8 cellular contexts compared by ENCODE assay signal in genomic region chr2:131035112-131035825, GRCh38. TPM values are rescaled to one million over a fixed set of nuclear protein-coding genes. Genes with fewer than 3 reads are reported as not detected.
DNase-seq lines count a peak whose midpoint lies in the region; ATAC-seq and TF ChIP-seq lines count a peak whose summit lies in the region.

No MANE protein-coding gene starts in this region.

- H3K27ac ChIP-seq in heart left ventricle (peak overlapping the region in 1 of 12 donors; percentile 30), upper lobe of left lung (peak overlapping the region in 1 of 4 donors; percentile 16), body of pancreas (no peak overlapping the region)

- POLR2A ChIA-PET in naive thymus-derived CD8-positive, alpha-beta T cell (lab: Charles Lee): interaction anchor here (1.2 kb wide), 1 partner anchor 58 kb away, joined by 6 read pairs; the partner anchor contains the start of gene FAM168B

- H3K4me1 Mint-ChIP-seq in naive thymus-derived CD8-positive, alpha-beta T cell: peaks cover 17 to 73% (median 50%) of the 10 kb centered on the region in 4 donors

- peak overlapping the region in 4 of 10 donors; percentile 46 to 78 (median 56) for H3K27ac Mint-ChIP-seq in naive thymus-derived CD8-positive, alpha-beta T cell

- 3 to 11% (median 8%) methylated on average over 22 to 65 of the region's 65 CpGs for WGBS in heart left ventricle, 4 donors
- WGBS in upper lobe of left lung, 2 donors: 18 to 21% methylated on average over 2 to 37 of the region's 65 CpGs
- WGBS in body of pancreas, 2 donors: 21 to 67% methylated on average over 11 to 58 of the region's 65 CpGs

- intact Hi-C loops in heart left ventricle (cut with DNase I) (no loop called here), left ventricle myocardium superior (cut with micrococcal nuclease) (no loop called here), body of pancreas (cut with DNase I) (no loop called here)

- TF ChIP-seq POLR2A in heart left ventricle (IDR thresholded peaks at IDR 0.05): no peak
- no peak for TF ChIP-seq POLR2A in upper lobe of left lung (IDR thresholded peaks at IDR 0.05)
- TF ChIP-seq POLR2A in body of pancreas (IDR thresholded peaks at IDR 0.05): no peak

- peak overlapping the region in 10 of 12 donors; percentile 18 to 54 (median 38) for H3K4me3 ChIP-seq in heart left ventricle
- peak overlapping the region; percentile 51 for H3K4me3 ChIP-seq in choroid plexus epithelial cell (ENCODE audit: low read depth, low read length)
- H3K4me3 ChIP-seq in upper lobe of left lung: peak overlapping the region in 3 of 4 donors; percentile 34 to 38 (median 38)
- H3K4me3 ChIP-seq in body of pancreas: no peak overlapping the region

- ATAC-seq in heart left ventricle: no peak
- ATAC-seq in left ventricle myocardium superior: no peak
- ATAC-seq in naive thymus-derived CD8-positive, alpha-beta T cell: peak in 1 of 2 donors; percentile 32
- peak in 1 of 2 donors; percentile 1 for ATAC-seq in upper lobe of left lung (ENCODE audit: low FRiP score in 2 of 2)
- no peak for ATAC-seq in body of pancreas

- peaks cover 0 to 4% (median 0%) of the 10 kb centered on the region in 5 donors for H3K27me3 Mint-ChIP-seq in naive thymus-derived CD8-positive, alpha-beta T cell

- no peaks in the 10 kb centered on the region for H3K9me3 Mint-ChIP-seq in naive thymus-derived CD8-positive, alpha-beta T cell

- H3K9me3 ChIP-seq in heart left ventricle: no peaks in the 10 kb centered on the region
- H3K9me3 ChIP-seq in upper lobe of left lung: no peaks in the 10 kb centered on the region
- H3K9me3 ChIP-seq in body of pancreas: no peaks in the 10 kb centered on the region

- H3K27me3 ChIP-seq in heart left ventricle: peaks cover 0 to 39% (median 8%) of the 10 kb centered on the region in 9 donors
- H3K27me3 ChIP-seq in upper lobe of left lung: peaks cover 0 to 13% (median 5%) of the 10 kb centered on the region in 4 donors
- H3K27me3 ChIP-seq in body of pancreas: no peaks in the 10 kb centered on the region

- TF ChIP-seq EP300 in upper lobe of left lung (IDR thresholded peaks at IDR 0.05): no peak

- TF ChIP-seq CTCF in heart left ventricle (IDR thresholded peaks at IDR 0.05): no peak
- TF ChIP-seq CTCF in choroid plexus epithelial cell (conservative IDR thresholded peaks at IDR 0.05; ENCODE audit: low read depth, low read length): no peak
- no peak for TF ChIP-seq CTCF in upper lobe of left lung (IDR thresholded peaks at IDR 0.05)
- TF ChIP-seq CTCF in body of pancreas (IDR thresholded peaks at IDR 0.05): no peak
- no peak for TF ChIP-seq CTCF in GM13977 (IDR thresholded peaks at IDR 0.05; ENCODE audit: extremely low read depth, insufficient read depth, missing control alignments)

- H3K36me3 Mint-ChIP-seq in naive thymus-derived CD8-positive, alpha-beta T cell: no peaks in the 10 kb centered on the region

- H3K36me3 ChIP-seq in heart left ventricle: no peaks in the 10 kb centered on the region
- H3K36me3 ChIP-seq in upper lobe of left lung: no peaks in the 10 kb centered on the region
- H3K36me3 ChIP-seq in body of pancreas (replicated peaks in 1 of 2; ENCODE audit: insufficient read depth in 1 of 2, low read depth in 2 of 2): no peaks in the 10 kb centered on the region

- in situ Hi-C loops in GM13977 (cut with MboI; ENCODE audit: low pct_unique_long_range_greater_than_20kb, low sequenced_read_pairs, unreplicated experiment): no loop called here

- peak overlapping the region; percentile 52 to 82 (median 71) for H3K4me3 Mint-ChIP-seq in naive thymus-derived CD8-positive, alpha-beta T cell

- H3K4me1 ChIP-seq in heart left ventricle (peaks cover 0 to 22% (median 2%) of the 10 kb centered on the region in 12 donors), upper lobe of left lung (peaks cover 0 to 31% (median 8%) of the 10 kb centered on the region in 4 donors), body of pancreas (peaks cover 17% of the 10 kb centered on the region)

- DNase-seq in heart left ventricle (peak in 1 of 5 donors; percentile 18), left ventricle myocardium superior (no peak), choroid plexus epithelial cell (ENCODE audit: low read depth) (no peak), upper lobe of left lung (peak in 1 of 2 donors; percentile 79), putamen (ENCODE audit: low spot score) (no peak), body of pancreas (no peak), GM13977 (ENCODE audit: low spot score) (no peak)
- peak in 5 of 10 donors; percentile 15 to 61 (median 27) for DNase-seq in naive thymus-derived CD8-positive, alpha-beta T cell

RNA-seq across cellular contexts. Expression of gene FAM168B, which starts 58.0 kb away (rescaled TPM):
- 100 to 1,000 TPM in 2 of 9 donors, 10 to 100 TPM in 7; 72.7 to 174 (median 86.9) TPM for total RNA-seq in heart left ventricle
- 10 to 100 TPM; 23.0 to 92.5 TPM for polyA plus RNA-seq in heart left ventricle
- total RNA-seq in left ventricle myocardium superior: 96.1 TPM
- 10 to 100 TPM; 82.0 to 89.1 TPM for total RNA-seq in naive thymus-derived CD8-positive, alpha-beta T cell
- polyA plus RNA-seq in naive thymus-derived CD8-positive, alpha-beta T cell: 10 to 100 TPM; 29.9 to 43.8 (median 35.8) TPM
- 10 to 100 TPM; 22.0 to 86.9 (median 72.8) TPM for total RNA-seq in upper lobe of left lung
- 10 to 100 TPM; 39.7 to 56.7 TPM for total RNA-seq in body of pancreas

Comparison
In these comparisons a context has a peak if more than half of its experiments do, and no peak if none do; other contexts are left out.
1. H3K4me3 ChIP-seq: peak in heart left ventricle (10 of 12), choroid plexus epithelial cell (single experiment) and upper lobe of left lung (3 of 4); none in body of pancreas (0 of 2).